Comparison of ENCODE assay signal across 23 cellular contexts in the genomic region with DNA sequence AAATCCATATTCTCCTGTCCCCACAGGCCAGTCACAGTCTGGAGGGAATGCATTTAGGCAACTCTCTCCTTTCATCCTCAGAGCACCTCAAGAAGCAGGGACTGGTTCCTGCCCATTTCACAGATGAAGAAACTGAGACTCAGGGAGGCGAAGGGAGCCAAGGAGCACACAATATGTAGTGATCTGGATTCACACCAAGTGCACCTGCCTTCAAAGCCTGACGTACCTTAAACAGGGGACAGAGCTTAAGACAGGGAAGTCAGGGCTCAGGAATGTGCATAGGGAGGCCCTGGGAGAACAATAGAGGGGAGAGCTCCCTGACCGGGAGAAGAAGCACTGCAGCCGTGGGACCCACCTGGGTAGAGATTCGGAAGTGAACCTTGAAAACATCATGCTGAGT.
"Had no signal": no experiment of that assay in that cellular context is flagged by ENCODE, and none has a peak within 500 bp of the region (broad histone marks: within the 10 kb centered on the region; RNA-seq: fewer than 3 reads in every experiment).

No MANE protein-coding gene starts in this region.

- H3K27ac ChIP-seq: adrenal gland had no signal

- H3K4me3 Mint-ChIP-seq: activated B cell treated with CpG ODN at 0.5 μM for 24 hours; activated CD4-positive, alpha-beta T cell treated with anti-CD3 and anti-CD28 coated beads, Interleukin-2, amount 10 ng/mL, durations not matched to agents 24 days and 14 days; activated CD8-positive, alpha-beta memory T cell treated with anti-CD3 and anti-CD28 coated beads, Interleukin-2, amount 10 ng/mL, durations not matched to agents 7 days and 5 days; activated naive CD8-positive, alpha-beta T cell treated with anti-CD3 and anti-CD28 coated beads, Interleukin-2, amount 10 ng/mL, durations not matched to agents 7 days and 5 days; activated T-cell treated with anti-CD3 and anti-CD28 coated beads, Interleukin-2, amount 50 U/mL, for 4 hours; activated T-helper 17 cell treated with anti-CD3 and anti-CD28 coated beads, Interleukin-2, amount 50 U/mL, for 72 hours; T-helper 1 cell treated with Interleukin-12 subunit alpha and Interleukin-12 subunit beta and Interleukin-4 antibody, amounts not matched to agents 30 μg/mL and 1 μg/mL, for 36 hours had no signal

- H3K36me3 Mint-ChIP-seq: activated CD8-positive, alpha-beta memory T cell treated with anti-CD3 and anti-CD28 coated beads, Interleukin-2, amount 10 ng/mL, durations not matched to agents 7 days and 5 days; activated naive CD8-positive, alpha-beta T cell treated with anti-CD3 and anti-CD28 coated beads, Interleukin-2, amount 10 ng/mL, durations not matched to agents 7 days and 5 days had no signal

- H3K4me1 ChIP-seq: adrenal gland had no signal

- DNase-seq: activated B cell treated with CpG ODN at 0.5 μM for 24 hours; activated CD4-positive, alpha-beta T cell treated with anti-CD3 and anti-CD28 coated beads for 1 hour; activated CD4-positive, alpha-beta T cell treated with anti-CD3 and anti-CD28 coated beads, Interleukin-2, amount 10 ng/mL, durations not matched to agents 24 days and 14 days; activated CD4-positive, alpha-beta T cell treated with anti-CD3 and anti-CD28 coated beads, Interleukin-2, amount 50 U/mL, for 48 hours; activated CD8-positive, alpha-beta memory T cell treated with anti-CD3 and anti-CD28 coated beads, Interleukin-2, amount 10 ng/mL, durations not matched to agents 7 days and 5 days; activated gamma-delta T cell; activated naive CD4-positive, alpha-beta T cell treated with anti-CD3 and anti-CD28 coated beads, Interleukin-2, amount 50 U/mL, for 16 hours; activated naive CD8-positive, alpha-beta T cell treated with anti-CD3 and anti-CD28 coated beads, Interleukin-2, amount 10 ng/mL, durations not matched to agents 7 days and 5 days; activated T-cell treated with anti-CD3 and anti-CD28 coated beads, Interleukin-2, amount 50 U/mL, for 4 hours; adrenal gland; anterior cingulate cortex; Kasumi-1; KBM-7; NCI-H1105 treated with DMSO at 0.1 percent for 48 hours; NCI-H146; NCI-H187 treated with DMSO at 0.1 percent for 48 hours; NCI-H2081 treated with DMSO at 0.1 percent for 48 hours; NCI-H446; NCI-H524; PC-3; SHP77 treated with DMSO at 0.1 percent for 48 hours had no signal

- H3K9me3 Mint-ChIP-seq: activated B cell treated with CpG ODN at 0.5 μM for 24 hours; activated CD4-positive, alpha-beta T cell treated with anti-CD3 and anti-CD28 coated beads, Interleukin-2, amount 10 ng/mL, durations not matched to agents 24 days and 14 days; activated naive CD8-positive, alpha-beta T cell treated with anti-CD3 and anti-CD28 coated beads, Interleukin-2, amount 10 ng/mL, durations not matched to agents 7 days and 5 days; activated T-cell treated with anti-CD3 and anti-CD28 coated beads, Interleukin-2, amount 50 U/mL, for 4 hours; activated T-helper 17 cell treated with anti-CD3 and anti-CD28 coated beads, Interleukin-2, amount 50 U/mL, for 72 hours; T-helper 1 cell treated with Interleukin-12 subunit alpha and Interleukin-12 subunit beta and Interleukin-4 antibody, amounts not matched to agents 30 μg/mL and 1 μg/mL, for 36 hours had no signal

- H3K4me1 Mint-ChIP-seq: activated B cell treated with CpG ODN at 0.5 μM for 24 hours; activated CD4-positive, alpha-beta T cell treated with anti-CD3 and anti-CD28 coated beads, Interleukin-2, amount 10 ng/mL, durations not matched to agents 24 days and 14 days; activated CD8-positive, alpha-beta memory T cell treated with anti-CD3 and anti-CD28 coated beads, Interleukin-2, amount 10 ng/mL, durations not matched to agents 7 days and 5 days; activated naive CD8-positive, alpha-beta T cell treated with anti-CD3 and anti-CD28 coated beads, Interleukin-2, amount 10 ng/mL, durations not matched to agents 7 days and 5 days; activated T-helper 17 cell treated with anti-CD3 and anti-CD28 coated beads, Interleukin-2, amount 50 U/mL, for 72 hours had no signal

- H3K27ac Mint-ChIP-seq: activated B cell treated with CpG ODN at 0.5 μM for 24 hours; activated CD4-positive, alpha-beta T cell treated with anti-CD3 and anti-CD28 coated beads, Interleukin-2, amount 10 ng/mL, durations not matched to agents 24 days and 14 days; activated CD8-positive, alpha-beta memory T cell treated with anti-CD3 and anti-CD28 coated beads, Interleukin-2, amount 10 ng/mL, durations not matched to agents 7 days and 5 days; activated naive CD8-positive, alpha-beta T cell treated with anti-CD3 and anti-CD28 coated beads, Interleukin-2, amount 10 ng/mL, durations not matched to agents 7 days and 5 days; activated T-helper 17 cell treated with anti-CD3 and anti-CD28 coated beads, Interleukin-2, amount 50 U/mL, for 72 hours; T-helper 1 cell treated with Interleukin-12 subunit alpha and Interleukin-12 subunit beta and Interleukin-4 antibody, amounts not matched to agents 30 μg/mL and 1 μg/mL, for 36 hours had no signal

- H3K4me3 ChIP-seq: adrenal gland had no signal

- H3K36me3 ChIP-seq: adrenal gland had no signal

- H3K9me3 ChIP-seq: adrenal gland had no signal

- ATAC-seq: activated CD8-positive, alpha-beta memory T cell treated with anti-CD3 and anti-CD28 coated beads, Interleukin-2, amount 10 ng/mL, durations not matched to agents 7 days and 5 days; activated T-cell treated with anti-CD3 and anti-CD28 coated beads, Interleukin-2, amount 50 U/mL, for 4 hours; activated T-helper 17 cell treated with anti-CD3 and anti-CD28 coated beads, Interleukin-2, amount 50 U/mL, for 72 hours; PC-3 had no signal
